In genomic region chr15:78570710-78571109, GRCh38 we compare ENCODE assay signal across 31 cellular contexts. TPM values are rescaled to one million over a fixed set of nuclear protein-coding genes. Genes with fewer than 3 reads are reported as not detected.
DNase-seq lines count a peak whose midpoint lies in the region; ATAC-seq, FAIRE-seq and TF ChIP-seq lines count a peak whose summit lies in the region.
"Had no signal": no experiment of that assay in that cellular context is flagged by ENCODE, and none has a peak within 500 bp of the region (broad histone marks: within the 10 kb centered on the region; RNA-seq: fewer than 3 reads in every experiment).

No MANE protein-coding gene starts in this region.

- POLR2A ChIA-PET in HepG2 (lab: Yijun Ruan, JAX): interaction anchor here (0.8 kb wide), 1 partner anchor 589 kb away, joined by 3 read pairs; no protein-coding TSS in a partner anchor

- no peaks in the 10 kb centered on the region for H4K20me1 ChIP-seq in HepG2 (ENCODE audit: insufficient read depth, low read length)

- no peak overlapping the region for H3K27ac ChIP-seq in HepG2 (ENCODE audit: extremely low read length, insufficient read depth, low read length)
- H3K27ac ChIP-seq: SJSA1, transverse colon had no signal

- no peak overlapping the region for H3K27ac Mint-ChIP-seq in natural killer cell treated with Interleukin-12 subunit alpha and Interleukin-12 subunit beta and Interleukin-15 and Interleukin-18, amount 100 ng/mL, for 72 hours
- H3K27ac Mint-ChIP-seq: activated CD8-positive, alpha-beta T cell treated with anti-CD3 and anti-CD28 coated beads, Interleukin-2, amount 10 ng/mL, durations not matched to agents 7 days and 5 days; activated naive CD4-positive, alpha-beta T cell treated with anti-CD3 and anti-CD28 coated beads, Interleukin-2, amount 50 U/mL, for 24 hours; activated T-helper 2 cell treated with anti-CD3 and anti-CD28 coated beads, Interferon-gamma antibody, Interleukin-2, Interleukin-4, amounts not matched to agents 10 μg/mL and 5 μg/mL and 100 μg/mL, durations not matched to agents 14 hours and 24 hours and 36 hours; T-helper 17 cell had no signal

- 97% methylated on average over 2 of the region's 2 CpGs for WGBS in HepG2 (ENCODE audit: low lambda C conversion rate)

- no peak for TF ChIP-seq RAD21 in HepG2 (CRISPR knock-in tag; IDR thresholded peaks at IDR 0.05)

- peaks cover 10% of the 10 kb centered on the region; the same call in 1 of the 2 replicates for H3K4me1 ChIP-seq in HepG2 (ENCODE audit: insufficient read depth, low read length)

- no peak for TF ChIP-seq CTCF in HepG2 (CRISPR knock-in tag; IDR thresholded peaks at IDR 0.05)

- DNase-seq in SIG-M5 treated with dmso at 0.1 percent for 504 hours (lab: John Stamatoyannopoulos, UW; ENCODE audit: unreplicated experiment) (peak; percentile 6), SIG-M5 (lab: John Stamatoyannopoulos, UW) (no peak), KBM-7 (peak; percentile 27), OCI-M1 (lab: John Stamatoyannopoulos, UW) (peak; percentile 8), iPS-NIHi7 (ENCODE audit: extremely low spot score) (peak; percentile 20), GM03348 (ENCODE audit: low spot score) (no peak), HepG2 (ENCODE audit: low spot score) (no peak)
- DNase-seq in natural killer cell treated with Interleukin-12 subunit alpha and Interleukin-12 subunit beta and Interleukin-15 and Interleukin-18, amount 100 ng/mL, for 72 hours (ENCODE audit: low spot score): no peak
- DNase-seq: activated CD4-positive, alpha-beta T cell treated with anti-CD3 and anti-CD28 coated beads for 1 hour; activated CD8-positive, alpha-beta T cell treated with anti-CD3 and anti-CD28 coated beads, Interleukin-2, amount 10 ng/mL, durations not matched to agents 7 days and 5 days; DMS53; effector CD8-positive, alpha-beta T cell; IMR-90; kidney glomerular epithelial cell; MG63; NCI-H1436 treated with DMSO at 0.1 percent for 48 hours; posterior cingulate gyrus; right cardiac atrium; stimulated activated CD4-positive, alpha-beta T cell treated with anti-CD3 and anti-CD28 coated beads, Interleukin-2, amount 100 ng/mL, for 48 hours; T-helper 17 cell; transverse colon had no signal

- no peak overlapping the region for H2AFZ ChIP-seq in HepG2 (ENCODE audit: low read length)

- no peaks in the 10 kb centered on the region for H3K27me3 ChIP-seq in HepG2 (ENCODE audit: control insufficient read depth in 1 of 2, insufficient read depth in 2 of 2, low read length in 2 of 2)

- in situ Hi-C loops in KBM-7 (cut with MboI; ENCODE audit: low pct_unique_long_range_greater_than_20kb, low sequenced_read_pairs) (no loop called here), HepG2 (cut with HindIII; ENCODE audit: extremely low pct_ligation_motif_present, low pct_unique_long_range_greater_than_20kb) (no loop called here)

- no peak for ATAC-seq in HepG2
- no peak for ATAC-seq in natural killer cell treated with Interleukin-12 subunit alpha and Interleukin-12 subunit beta and Interleukin-15 and Interleukin-18, amount 100 ng/mL, for 72 hours
- ATAC-seq: activated CD8-positive, alpha-beta T cell treated with anti-CD3 and anti-CD28 coated beads, Interleukin-2, amount 10 ng/mL, durations not matched to agents 7 days and 5 days; right cardiac atrium; T-helper 17 cell had no signal

- H3K9ac ChIP-seq in HepG2 (ENCODE audit: insufficient read depth, low read depth, low read length): no peak overlapping the region

- no peaks in the 10 kb centered on the region for H3K9me3 ChIP-seq in HepG2 (ENCODE audit: low read length)
- H3K9me3 ChIP-seq: MG63, transverse colon had no signal

- TF ChIP-seq EP300 in HepG2 (IDR thresholded peaks at IDR 0.05; ENCODE audit: low read depth in 2 of 2, low read length in 2 of 2) (no peak), HepG2 (CRISPR knock-in tag; IDR thresholded peaks at IDR 0.05; ENCODE audit: borderline replicate concordance) (no peak)

- H3K4me3 ChIP-seq in HepG2 (replicated peaks in 1 of 3; ENCODE audit: insufficient read depth in 1 of 3, low read depth in 2 of 3, low read length in 3 of 3): no peak overlapping the region
- H3K4me3 ChIP-seq: MG63, SJSA1, transverse colon had no signal

- H3K4me1 Mint-ChIP-seq in natural killer cell treated with Interleukin-12 subunit alpha and Interleukin-12 subunit beta and Interleukin-15 and Interleukin-18, amount 100 ng/mL, for 72 hours (ENCODE audit: low read depth in 2 of 2): peaks cover 7 to 12% of the 10 kb centered on the region in 2 donors

- no peak for TF ChIP-seq POLR2A in HepG2 (IDR thresholded peaks at IDR 0.05; ENCODE audit: insufficient read depth in 1 of 2, low read depth in 2 of 2, low read length in 2 of 2)

- intact Hi-C loops in HepG2 (cut with micrococcal nuclease; ENCODE audit: unreplicated experiment): no loop called here

- H3K9me3 Mint-ChIP-seq in natural killer cell treated with Interleukin-12 subunit alpha and Interleukin-12 subunit beta and Interleukin-15 and Interleukin-18, amount 100 ng/mL, for 72 hours: no peaks in the 10 kb centered on the region
- H3K9me3 Mint-ChIP-seq: activated naive CD4-positive, alpha-beta T cell treated with anti-CD3 and anti-CD28 coated beads, Interleukin-2, amount 50 U/mL, for 24 hours; activated T-helper 2 cell treated with anti-CD3 and anti-CD28 coated beads, Interferon-gamma antibody, Interleukin-2, Interleukin-4, amounts not matched to agents 10 μg/mL and 5 μg/mL and 100 μg/mL, durations not matched to agents 14 hours and 24 hours and 36 hours; neural crest cell had no signal

- no TSS peak for BruUV-seq in HepG2 (replicated peaks; lab: Mats Ljungman, UMichigan)

- no peaks in the 10 kb centered on the region for H3K36me3 Mint-ChIP-seq in natural killer cell treated with Interleukin-12 subunit alpha and Interleukin-12 subunit beta and Interleukin-15 and Interleukin-18, amount 100 ng/mL, for 72 hours
- H3K36me3 Mint-ChIP-seq: activated naive CD4-positive, alpha-beta T cell treated with anti-CD3 and anti-CD28 coated beads, Interleukin-2, amount 50 U/mL, for 24 hours had no signal

- H3K4me3 Mint-ChIP-seq in natural killer cell treated with Interleukin-12 subunit alpha and Interleukin-12 subunit beta and Interleukin-15 and Interleukin-18, amount 100 ng/mL, for 72 hours: no peak overlapping the region
- H3K4me3 Mint-ChIP-seq: activated CD8-positive, alpha-beta T cell treated with anti-CD3 and anti-CD28 coated beads, Interleukin-2, amount 10 ng/mL, durations not matched to agents 7 days and 5 days; activated naive CD4-positive, alpha-beta T cell treated with anti-CD3 and anti-CD28 coated beads, Interleukin-2, amount 50 U/mL, for 24 hours; neural crest cell; T-helper 17 cell had no signal

- CTCF ChIA-PET in HepG2 (lab: Yijun Ruan, JAX; ENCODE audit: low intra/inter-chr PET ratio, low total read pairs): no interaction called here

- H3K4me2 ChIP-seq in HepG2 (ENCODE audit: low read depth, low read length): no peak overlapping the region

- H3K36me3 ChIP-seq in HepG2 (replicated peaks in 1 of 2; ENCODE audit: control insufficient read depth in 1 of 2, insufficient read depth in 2 of 2, low read length in 2 of 2): no peaks in the 10 kb centered on the region
- H3K36me3 ChIP-seq: MG63, SJSA1, transverse colon had no signal

- H3K27me3 Mint-ChIP-seq in natural killer cell treated with Interleukin-12 subunit alpha and Interleukin-12 subunit beta and Interleukin-15 and Interleukin-18, amount 100 ng/mL, for 72 hours: peaks cover 14% of the 10 kb centered on the region in 2 donors

- peaks cover 1% of the 10 kb centered on the region for H3K79me2 ChIP-seq in HepG2 (ENCODE audit: insufficient read depth, low read length)

- no peak for FAIRE-seq in HepG2 (lab: Jason Lieb, UNC)
- FAIRE-seq: A204.1, bronchial epithelial cell, colon, RCC 7860 had no signal

RNA-seq across cellular contexts. Expression of gene CHRNA5, which starts 5.4 kb away (rescaled TPM):
- 5.1 and 10.5 TPM in 2 replicates for total RNA-seq in HepG2 (2016; rRNA removed; fragmentation: Illumina TruSeq; extraction: Trizol)
- 2.6 and 4.4 TPM in 2 replicates for total RNA-seq in HepG2 (2016; cell fraction: cytosol; rRNA removed; fragmentation: Illumina TruSeq; extraction: Trizol; ENCODE audit: low read depth)
- total RNA-seq in HepG2 (2016; cell fraction: insoluble cytoplasmic fraction; rRNA removed; fragmentation: Illumina TruSeq; extraction: Trizol): 6.0 and 9.6 TPM in 2 replicates
- 3.0 and 4.1 TPM in 2 replicates for total RNA-seq in HepG2 (2016; cell fraction: membrane; rRNA removed; fragmentation: Illumina TruSeq; extraction: Trizol)
- 9.4 and 11.0 TPM in 2 replicates for total RNA-seq in HepG2 (2016; cell fraction: nucleus; rRNA removed; fragmentation: Illumina TruSeq; extraction: Trizol)
- 3.7 and 4.1 TPM in 2 replicates for polyA plus RNA-seq in HepG2 (2011; rRNA removed)
- 1.4 and 2.7 TPM in 2 replicates for polyA plus RNA-seq in HepG2 (2011; cell fraction: cytosol; rRNA removed)
- 0.37 and 1.0 TPM in 2 replicates for polyA plus RNA-seq in HepG2 (2011; cell fraction: nucleus; rRNA removed)
- polyA plus RNA-seq in HepG2 (2012): 3.7 and 3.8 TPM in 2 replicates
- polyA plus RNA-seq in HepG2 (2016; cell fraction: cytosol; fragmentation: Illumina TruSeq; extraction: Trizol; ENCODE audit: low read depth): 0.54 and 1.3 TPM in 2 replicates
- 4.2 and 7.2 TPM in 2 replicates for polyA plus RNA-seq in HepG2 (2016; cell fraction: insoluble cytoplasmic fraction; fragmentation: Illumina TruSeq; extraction: Trizol; ENCODE audit: low read depth)
- polyA plus RNA-seq in HepG2 (2016; cell fraction: membrane; fragmentation: Illumina TruSeq; extraction: Trizol; ENCODE audit: low read depth): 1.9 and 2.0 TPM in 2 replicates
- polyA plus RNA-seq in HepG2 (2016; cell fraction: nucleus; fragmentation: Illumina TruSeq; extraction: Trizol; ENCODE audit: insufficient read depth, low read depth): 14.9 and 16.7 TPM in 2 replicates
- 1.4 and 13.3 TPM in 2 replicates for polyA minus RNA-seq in HepG2 (2011; rRNA and poly(A)+ RNA removed; ENCODE audit: low replicate concordance)
- polyA minus RNA-seq in HepG2 (2011; cell fraction: cytosol; rRNA and poly(A)+ RNA removed): 1.4 and 1.5 TPM in 2 replicates
- polyA minus RNA-seq in HepG2 (2011; cell fraction: nucleus; rRNA and poly(A)+ RNA removed): 0.99 and 1.3 TPM in 2 replicates
- total RNA-seq in natural killer cell treated with Interleukin-12 subunit alpha and Interleukin-12 subunit beta and Interleukin-15 and Interleukin-18, amount 100 ng/mL, for 72 hours: 1 to 10 TPM; 4.4 to 9.0 TPM

RNA-seq across cellular contexts. Expression of gene PSMA4, which starts 30.5 kb away (rescaled TPM):
- total RNA-seq in HepG2 (2016; rRNA removed; fragmentation: Illumina TruSeq; extraction: Trizol): 404 and 667 TPM in 2 replicates
- total RNA-seq in HepG2 (2016; cell fraction: cytosol; rRNA removed; fragmentation: Illumina TruSeq; extraction: Trizol; ENCODE audit: low read depth): 98.5 and 109 TPM in 2 replicates
- total RNA-seq in HepG2 (2016; cell fraction: insoluble cytoplasmic fraction; rRNA removed; fragmentation: Illumina TruSeq; extraction: Trizol): 403 and 697 TPM in 2 replicates
- total RNA-seq in HepG2 (2016; cell fraction: membrane; rRNA removed; fragmentation: Illumina TruSeq; extraction: Trizol): 140 and 147 TPM in 2 replicates
- 134 and 137 TPM in 2 replicates for total RNA-seq in HepG2 (2016; cell fraction: nucleus; rRNA removed; fragmentation: Illumina TruSeq; extraction: Trizol)
- 145 and 202 TPM in 2 replicates for polyA plus RNA-seq in HepG2 (2011; rRNA removed)
- 108 and 163 TPM in 2 replicates for polyA plus RNA-seq in HepG2 (2011; cell fraction: cytosol; rRNA removed)
- 36.7 and 54.6 TPM in 2 replicates for polyA plus RNA-seq in HepG2 (2011; cell fraction: nucleus; rRNA removed)
- 210 and 212 TPM in 2 replicates for polyA plus RNA-seq in HepG2 (2012)
- polyA plus RNA-seq in HepG2 (2016; cell fraction: cytosol; fragmentation: Illumina TruSeq; extraction: Trizol; ENCODE audit: low read depth): 100 and 107 TPM in 2 replicates
- polyA plus RNA-seq in HepG2 (2016; cell fraction: insoluble cytoplasmic fraction; fragmentation: Illumina TruSeq; extraction: Trizol; ENCODE audit: low read depth): 529 and 575 TPM in 2 replicates
- polyA plus RNA-seq in HepG2 (2016; cell fraction: membrane; fragmentation: Illumina TruSeq; extraction: Trizol; ENCODE audit: low read depth): 98.3 and 108 TPM in 2 replicates
- 162 and 169 TPM in 2 replicates for polyA plus RNA-seq in HepG2 (2016; cell fraction: nucleus; fragmentation: Illumina TruSeq; extraction: Trizol; ENCODE audit: insufficient read depth, low read depth)
- polyA minus RNA-seq in HepG2 (2011; rRNA and poly(A)+ RNA removed; ENCODE audit: low replicate concordance): 24.7 and 98.6 TPM in 2 replicates
- 56.3 and 58.1 TPM in 2 replicates for polyA minus RNA-seq in HepG2 (2011; cell fraction: cytosol; rRNA and poly(A)+ RNA removed)
- 42.0 and 45.1 TPM in 2 replicates for polyA minus RNA-seq in HepG2 (2011; cell fraction: nucleus; rRNA and poly(A)+ RNA removed)
- total RNA-seq in natural killer cell treated with Interleukin-12 subunit alpha and Interleukin-12 subunit beta and Interleukin-15 and Interleukin-18, amount 100 ng/mL, for 72 hours: 100 to 1,000 TPM; 144 to 286 TPM

RNA-seq across cellular contexts. Expression of gene CHRNA3, which starts 50.1 kb away (rescaled TPM):
- not detected in 2 replicates for total RNA-seq in HepG2 (2016; rRNA removed; fragmentation: Illumina TruSeq; extraction: Trizol)
- total RNA-seq in HepG2 (2016; cell fraction: cytosol; rRNA removed; fragmentation: Illumina TruSeq; extraction: Trizol; ENCODE audit: low read depth): not detected in 2 replicates
- not detected in 2 replicates for total RNA-seq in HepG2 (2016; cell fraction: insoluble cytoplasmic fraction; rRNA removed; fragmentation: Illumina TruSeq; extraction: Trizol)
- total RNA-seq in HepG2 (2016; cell fraction: membrane; rRNA removed; fragmentation: Illumina TruSeq; extraction: Trizol): not detected in 2 replicates
- total RNA-seq in HepG2 (2016; cell fraction: nucleus; rRNA removed; fragmentation: Illumina TruSeq; extraction: Trizol): not detected in 2 replicates
- polyA plus RNA-seq in HepG2 (2011; rRNA removed): not detected in 2 replicates
- not detected in 2 replicates for polyA plus RNA-seq in HepG2 (2011; cell fraction: cytosol; rRNA removed)
- not detected in 2 replicates for polyA plus RNA-seq in HepG2 (2011; cell fraction: nucleus; rRNA removed)
- polyA plus RNA-seq in HepG2 (2012): 0.64 TPM in 1 of 2 replicates, not detected in the other
- polyA plus RNA-seq in HepG2 (2016; cell fraction: cytosol; fragmentation: Illumina TruSeq; extraction: Trizol; ENCODE audit: low read depth): not detected in 2 replicates
- polyA plus RNA-seq in HepG2 (2016; cell fraction: insoluble cytoplasmic fraction; fragmentation: Illumina TruSeq; extraction: Trizol; ENCODE audit: low read depth): not detected in 2 replicates
- polyA plus RNA-seq in HepG2 (2016; cell fraction: membrane; fragmentation: Illumina TruSeq; extraction: Trizol; ENCODE audit: low read depth): not detected in 2 replicates
- polyA plus RNA-seq in HepG2 (2016; cell fraction: nucleus; fragmentation: Illumina TruSeq; extraction: Trizol; ENCODE audit: insufficient read depth, low read depth): not detected in 2 replicates
- not detected in 2 replicates for polyA minus RNA-seq in HepG2 (2011; rRNA and poly(A)+ RNA removed; ENCODE audit: low replicate concordance)
- polyA minus RNA-seq in HepG2 (2011; cell fraction: cytosol; rRNA and poly(A)+ RNA removed): not detected in 2 replicates
- not detected in 2 replicates for polyA minus RNA-seq in HepG2 (2011; cell fraction: nucleus; rRNA and poly(A)+ RNA removed)
- not detected for total RNA-seq in natural killer cell treated with Interleukin-12 subunit alpha and Interleukin-12 subunit beta and Interleukin-15 and Interleukin-18, amount 100 ng/mL, for 72 hours
- total RNA-seq: activated CD8-positive, alpha-beta T cell treated with anti-CD3 and anti-CD28 coated beads, Interleukin-2, amount 10 ng/mL, durations not matched to agents 7 days and 5 days; activated T-helper 2 cell treated with anti-CD3 and anti-CD28 coated beads, Interferon-gamma antibody, Interleukin-2, Interleukin-4, amounts not matched to agents 10 μg/mL and 5 μg/mL and 100 μg/mL, durations not matched to agents 14 hours and 24 hours and 36 hours; bronchial epithelial cell; IMR-90; lung microvascular endothelial cell; NCI-H460; SJSA1; T-helper 17 cell had no signal
- polyA plus RNA-seq: IMR-90 had no signal

Comparison
In these comparisons a context has a peak if more than half of its experiments do, and no peak if none do; other contexts are left out.
1. DNase-seq: peak in SIG-M5 treated with dmso at 0.1 percent for 504 hours (single experiment), KBM-7 (single experiment), OCI-M1 (single experiment) and iPS-NIHi7 (single experiment); none in SIG-M5 (single experiment), GM03348 (single experiment), HepG2 (single experiment) and natural killer cell treated with Interleukin-12 subunit alpha and Interleukin-12 subunit beta and Interleukin-15 and Interleukin-18, amount 100 ng/mL, for 72 hours (single experiment).